Comparison of ENCODE assay signal across 21 cellular contexts in the genomic region with DNA sequence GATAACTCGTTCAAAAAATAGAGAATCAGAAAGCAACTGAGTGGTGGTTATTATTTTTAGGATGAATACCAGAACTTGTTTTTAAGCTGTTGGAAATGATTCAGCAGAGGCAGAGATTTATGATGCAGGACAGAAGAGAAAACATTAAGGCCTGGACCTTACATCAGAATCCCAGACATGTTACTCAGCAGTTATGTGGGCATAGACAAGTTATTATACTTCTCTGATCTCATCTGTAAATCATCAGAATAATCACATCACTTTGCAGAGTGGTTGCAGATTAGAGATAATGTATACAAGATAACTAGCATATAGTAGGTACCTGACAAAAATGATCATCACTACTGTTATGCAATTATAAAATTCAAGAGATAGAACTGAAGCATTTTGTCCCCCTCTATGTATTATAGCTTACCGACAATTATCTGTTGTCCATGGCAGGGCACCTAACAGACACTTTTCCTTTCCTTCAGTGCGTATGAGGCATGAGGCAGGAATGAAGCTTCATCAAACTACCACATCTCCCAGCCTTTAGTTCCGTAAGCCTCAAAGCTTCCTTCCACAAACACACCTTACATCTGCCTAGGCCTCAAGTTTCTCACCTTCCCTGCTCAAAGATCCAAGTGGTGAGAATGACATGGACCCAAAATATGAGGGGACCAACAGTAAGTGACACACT.
DNase-seq lines count a peak whose midpoint lies in the region; FAIRE-seq and TF ChIP-seq lines count a peak whose summit lies in the region.
"Had no signal": no experiment of that assay in that cellular context is flagged by ENCODE, and none has a peak within 500 bp of the region (broad histone marks: within the 10 kb centered on the region; RNA-seq: fewer than 3 reads in every experiment).

No MANE protein-coding gene starts in this region.

- no peak overlapping the region for H3K27ac ChIP-seq in fibroblast of lung (ENCODE audit: insufficient read depth, low read length)
- no peak overlapping the region for H3K27ac ChIP-seq in trophoblast cell (ENCODE audit: low read depth, low read length)
- H3K27ac ChIP-seq: BLaER1 treated with 17β-estradiol and CSF1 and Interleukin-3, amounts not matched to agents 10 nM and 100 nM; thyroid gland had no signal

- no peak overlapping the region for H3K23ac ChIP-seq in trophoblast cell (ENCODE audit: low read length)

- H3K4ac ChIP-seq in trophoblast cell (ENCODE audit: low read depth, low read length) = no peak overlapping the region

- H3K79me2 ChIP-seq in fibroblast of lung (ENCODE audit: control insufficient read depth, insufficient read depth, low read length) = no peaks in the 10 kb centered on the region
- no peaks in the 10 kb centered on the region for H3K79me2 ChIP-seq in trophoblast cell (ENCODE audit: control insufficient read depth, insufficient read depth, low read length, poor library complexity)

- no peak overlapping the region for H2BK12ac ChIP-seq in trophoblast cell (ENCODE audit: low read length)

- no peak overlapping the region for H4K91ac ChIP-seq in trophoblast cell (ENCODE audit: low read depth, low read length)

- no peak overlapping the region for H4K12ac ChIP-seq in trophoblast cell (ENCODE audit: low read depth, low read length)

- H3K18ac ChIP-seq in trophoblast cell (ENCODE audit: low read length) = no peak overlapping the region

- no peak overlapping the region for H3K4me3 ChIP-seq in fibroblast of lung (replicated peaks in 1 of 4; ENCODE audit: control extremely low read depth in 1 of 4, insufficient read depth in 1 of 4, low read depth in 3 of 4, low read length in 4 of 4)
- no peak overlapping the region for H3K4me3 ChIP-seq in trophoblast cell (ENCODE audit: low read depth, low read length)
- H3K4me3 ChIP-seq: BLaER1 treated with 17β-estradiol and CSF1 and Interleukin-3, amounts not matched to agents 10 nM and 100 nM; thyroid gland had no signal

- H3K36me3 ChIP-seq in fibroblast of lung (ENCODE audit: control insufficient read depth, insufficient read depth, low read length) = no peaks in the 10 kb centered on the region
- H3K36me3 ChIP-seq in trophoblast cell (ENCODE audit: control insufficient read depth in 1 of 2, insufficient read depth in 2 of 2, low read length in 2 of 2) = no peaks in the 10 kb centered on the region
- H3K36me3 ChIP-seq: thyroid gland had no signal

- H3K36me3 Mint-ChIP-seq in nephron progenitor cell (ENCODE audit: low read depth) = no peaks in the 10 kb centered on the region

- H3K4me2 ChIP-seq in fibroblast of lung (ENCODE audit: extremely low read depth, insufficient read depth, low read length) (no peak overlapping the region), trophoblast cell (ENCODE audit: low read length) (no peak overlapping the region)
- H3K4me2 ChIP-seq: BLaER1 treated with 17β-estradiol and CSF1 and Interleukin-3, amounts not matched to agents 10 nM and 100 nM had no signal

- no peak overlapping the region for H4K8ac ChIP-seq in trophoblast cell (ENCODE audit: low read depth, low read length)

- H3K9me3 ChIP-seq in fibroblast of lung (ENCODE audit: control insufficient read depth, insufficient read depth, low read depth, low read length) = no peaks in the 10 kb centered on the region
- no peaks in the 10 kb centered on the region for H3K9me3 ChIP-seq in trophoblast cell (ENCODE audit: insufficient read depth, low read depth, low read length)
- H3K9me3 ChIP-seq: BLaER1 treated with 17β-estradiol and CSF1 and Interleukin-3, amounts not matched to agents 10 nM and 100 nM; thyroid gland had no signal

- TF ChIP-seq CTCF in fibroblast of lung (conservative IDR thresholded peaks at IDR 0.05 in 1 of 2, IDR thresholded peaks at IDR 0.05 in 1 of 2; ENCODE audit: low read depth in 1 of 2, low read length in 2 of 2) (no peak), nephron progenitor cell (IDR thresholded peaks at IDR 0.05) (no peak)

- H3K9ac ChIP-seq in fibroblast of lung (ENCODE audit: insufficient read depth, low read length) (no peak overlapping the region), trophoblast cell (ENCODE audit: low read length) (no peak overlapping the region)
- H3K9ac ChIP-seq: BLaER1 treated with 17β-estradiol and CSF1 and Interleukin-3, amounts not matched to agents 10 nM and 100 nM had no signal

- no peak overlapping the region for H2AFZ ChIP-seq in fibroblast of lung (ENCODE audit: low read length)
- no peak overlapping the region for H2AFZ ChIP-seq in trophoblast cell (ENCODE audit: insufficient read depth, low read length, poor library complexity)

- no peaks in the 10 kb centered on the region for H3K27me3 Mint-ChIP-seq in nephron progenitor cell (ENCODE audit: low read depth, poor library complexity)
- H3K27me3 Mint-ChIP-seq: central memory CD8-positive, alpha-beta T cell had no signal

- H3K27me3 ChIP-seq in fibroblast of lung (ENCODE audit: control insufficient read depth, insufficient read depth, low read length) (no peaks in the 10 kb centered on the region), trophoblast cell (ENCODE audit: insufficient read depth, low read length) (no peaks in the 10 kb centered on the region)
- H3K27me3 ChIP-seq: BLaER1 treated with 17β-estradiol and CSF1 and Interleukin-3, amounts not matched to agents 10 nM and 100 nM; thyroid gland had no signal

- FAIRE-seq in urothelium cell line (lab: Jason Lieb, UNC) = no peak
- FAIRE-seq: keratinocyte had no signal

- H3K79me1 ChIP-seq in trophoblast cell (ENCODE audit: low read length) = peaks cover 2% of the 10 kb centered on the region

- no peak overlapping the region for H2AK5ac ChIP-seq in trophoblast cell (ENCODE audit: low read length)

- H2BK120ac ChIP-seq in trophoblast cell (ENCODE audit: insufficient read depth, low read length, poor library complexity) = no peak overlapping the region

- H3K4me3 Mint-ChIP-seq in nephron progenitor cell = no peak overlapping the region
- H3K4me3 Mint-ChIP-seq: central memory CD8-positive, alpha-beta T cell had no signal

- no peak overlapping the region for H3K14ac ChIP-seq in trophoblast cell (ENCODE audit: low read length)

- H3K27ac Mint-ChIP-seq in nephron progenitor cell = no peak overlapping the region

- H3K4me1 Mint-ChIP-seq in nephron progenitor cell = peaks cover 13% of the 10 kb centered on the region
- H3K4me1 Mint-ChIP-seq: central memory CD8-positive, alpha-beta T cell had no signal

- WGBS in trophoblast cell (ENCODE audit: extremely low coverage, insufficient coverage, insufficient read length) = no CpG with 5 or more reads among the region's 4 CpGs

- H4K20me1 ChIP-seq in fibroblast of lung (ENCODE audit: control insufficient read depth, extremely low read depth, insufficient read depth, low read length) = no peaks in the 10 kb centered on the region

- DNase-seq in EH (ENCODE audit: low read depth) (peak; percentile 93), RKO (ENCODE audit: low spot score) (peak; percentile 9), fibroblast of lung (ENCODE audit: low read depth in 2 of 2) (peak; percentile 42 to 90), trophoblast cell (peak; percentile 38 to 64), nephron progenitor cell (no peak), urothelium cell line (ENCODE audit: low spot score) (no peak), midbrain (lab: John Stamatoyannopoulos, UW) (no peak)
- DNase-seq in stimulated activated CD4-positive, alpha-beta T cell treated with anti-CD3 and anti-CD28 coated beads, Interleukin-2, amount 100 ng/mL, for 24 hours = no peak
- DNase-seq: activated CD4-positive, alpha-beta T cell treated with anti-CD3 and anti-CD28 coated beads for 4 hours; activated naive CD4-positive, alpha-beta T cell treated with anti-CD3 and anti-CD28 coated beads, Interleukin-2, amount 50 U/mL, for 16 hours; DMS153; H7; head of caudate nucleus; NCI-H1092; NCI-H2171; SHP77; stimulated activated CD4-positive, alpha-beta T cell treated with anti-CD3 and anti-CD28 coated beads, Interleukin-2, amount 100 ng/mL, for 48 hours; thyroid gland had no signal

- no peak overlapping the region for H2BK5ac ChIP-seq in trophoblast cell (ENCODE audit: low read depth, low read length, poor library complexity)

- peaks cover 3% of the 10 kb centered on the region for H3K4me1 ChIP-seq in fibroblast of lung (ENCODE audit: control insufficient read depth, extremely low read depth, insufficient read depth, low read length)
- H3K4me1 ChIP-seq in trophoblast cell (ENCODE audit: control insufficient read depth in 1 of 2, insufficient read depth in 2 of 2, low read length in 2 of 2) = peaks cover 3 to 4% of the 10 kb centered on the region in 2 experiments
- H3K4me1 ChIP-seq: BLaER1 treated with 17β-estradiol and CSF1 and Interleukin-3, amounts not matched to agents 10 nM and 100 nM had no signal

- H3K9me3 Mint-ChIP-seq in nephron progenitor cell = no peaks in the 10 kb centered on the region
- H3K9me3 Mint-ChIP-seq: central memory CD8-positive, alpha-beta T cell had no signal

Comparison
In these comparisons a context has a peak if more than half of its experiments do, and no peak if none do; other contexts are left out.
1. DNase-seq: peak in EH (single experiment), RKO (single experiment), fibroblast of lung (2 of 2) and trophoblast cell (2 of 2); none in nephron progenitor cell (single experiment), urothelium cell line (single experiment), stimulated activated CD4-positive, alpha-beta T cell treated with anti-CD3 and anti-CD28 coated beads, Interleukin-2, amount 100 ng/mL, for 24 hours (0 of 2) and midbrain (single experiment).